In genomic region chr2:180507028-180507427, GRCh38 we compare ENCODE assay signal across 12 cellular contexts.
A peak's percentile ranks its signal among the peaks of the same experiment; 100 is the strongest.
DNase-seq lines count a peak whose midpoint lies in the region; ATAC-seq and TF ChIP-seq lines count a peak whose summit lies in the region.
"Had no signal": no experiment of that assay in that cellular context is flagged by ENCODE, and none has a peak within 500 bp of the region (broad histone marks: within the 10 kb centered on the region; RNA-seq: fewer than 3 reads in every experiment).

No MANE protein-coding gene starts in this region.

- no peak overlapping the region for H3K18ac ChIP-seq in mesenchymal stem cell (ENCODE audit: low read depth in 1 of 2, low read length in 2 of 2)

- DNase-seq in HCEC 1CT: peak; percentile 48
- no peak for DNase-seq in RWPE2 (ENCODE audit: low spot score)
- DNase-seq in epithelial cell of esophagus (ENCODE audit: low read depth): peak; percentile 87
- peak; percentile 36 for DNase-seq in mesenchymal stem cell
- DNase-seq in stimulated activated CD8-positive, alpha-beta memory T cell treated with anti-CD3 and anti-CD28 coated beads, Interleukin-4, amount 100 ng/mL, for 48 hours: no peak
- no peak for DNase-seq in activated T-cell treated with anti-CD3 and anti-CD28 coated beads, Interleukin-2, amount 50 U/mL, for 24 hours
- DNase-seq: ACHN; CD4-positive, CD25-positive, alpha-beta regulatory T cell; NCI-H146; NCI-H2227 treated with DMSO at 0.1 percent for 48 hours; NCI-H524 treated with DMSO at 0.1 percent for 48 hours had no signal

- H3K79me1 ChIP-seq in mesenchymal stem cell (replicated peaks; ENCODE audit: low read length, poor library complexity, severe bottlenecking): no peaks in the 10 kb centered on the region

- H3K4me3 ChIP-seq in RWPE2 (ENCODE audit: severe bottlenecking): no peak overlapping the region
- no peak overlapping the region for H3K4me3 ChIP-seq in epithelial cell of esophagus (ENCODE audit: low read length)
- H3K4me3 ChIP-seq in mesenchymal stem cell (ENCODE audit: insufficient read depth in 1 of 2, low read depth in 1 of 2, low read length in 2 of 2): no peak overlapping the region

- H3K9ac ChIP-seq in mesenchymal stem cell (ENCODE audit: low read length): no peak overlapping the region

- no peak overlapping the region for H2AK5ac ChIP-seq in mesenchymal stem cell (ENCODE audit: low read length, severe bottlenecking)

- TF ChIP-seq CTCF in RWPE2 (IDR thresholded peaks at IDR 0.05; ENCODE audit: poor library complexity, severe bottlenecking): no peak
- no peak for TF ChIP-seq CTCF in epithelial cell of esophagus (IDR thresholded peaks at IDR 0.05; ENCODE audit: insufficient read depth, low read depth, low read length, missing control alignments)

- no peak overlapping the region for H3K4me3 Mint-ChIP-seq in activated T-cell treated with anti-CD3 and anti-CD28 coated beads, Interleukin-2, amount 50 U/mL, for 24 hours
- H3K4me3 Mint-ChIP-seq in activated T-helper 17 cell treated with anti-CD3 and anti-CD28 coated beads, Interleukin-2, amount 50 U/mL, for 72 hours: no peak overlapping the region
- H3K4me3 Mint-ChIP-seq: CD4-positive, CD25-positive, alpha-beta regulatory T cell had no signal

- H3K27me3 Mint-ChIP-seq in activated T-cell treated with anti-CD3 and anti-CD28 coated beads, Interleukin-2, amount 50 U/mL, for 24 hours: peaks cover 6% of the 10 kb centered on the region
- H3K27me3 Mint-ChIP-seq in activated T-helper 17 cell treated with anti-CD3 and anti-CD28 coated beads, Interleukin-2, amount 50 U/mL, for 72 hours: peaks cover 7% of the 10 kb centered on the region
- H3K27me3 Mint-ChIP-seq: CD4-positive, CD25-positive, alpha-beta regulatory T cell had no signal

- H2BK15ac ChIP-seq in mesenchymal stem cell (ENCODE audit: low read depth, poor library complexity, severe bottlenecking): no peak overlapping the region

- no peak overlapping the region for H4K91ac ChIP-seq in mesenchymal stem cell (ENCODE audit: low read length)

- H3K27ac Mint-ChIP-seq in activated T-cell treated with anti-CD3 and anti-CD28 coated beads, Interleukin-2, amount 50 U/mL, for 24 hours: no peak overlapping the region
- no peak overlapping the region for H3K27ac Mint-ChIP-seq in activated T-helper 17 cell treated with anti-CD3 and anti-CD28 coated beads, Interleukin-2, amount 50 U/mL, for 72 hours
- H3K27ac Mint-ChIP-seq: CD4-positive, CD25-positive, alpha-beta regulatory T cell had no signal

- H3K4me1 ChIP-seq in RWPE2 (ENCODE audit: insufficient read depth, poor library complexity, severe bottlenecking) (peaks cover 2% of the 10 kb centered on the region), mesenchymal stem cell (ENCODE audit: control insufficient read depth, insufficient read depth, low read depth, low read length) (no peaks in the 10 kb centered on the region)

- H3K9me3 ChIP-seq in RWPE2 (ENCODE audit: severe bottlenecking) (no peaks in the 10 kb centered on the region), mesenchymal stem cell (ENCODE audit: control insufficient read depth, low read length) (no peaks in the 10 kb centered on the region)

- H3K23ac ChIP-seq in mesenchymal stem cell (ENCODE audit: low read length in 2 of 2): no peak overlapping the region

- H4K8ac ChIP-seq in mesenchymal stem cell (ENCODE audit: low read length): no peak overlapping the region

- H3K14ac ChIP-seq in mesenchymal stem cell (ENCODE audit: low read length in 2 of 2): no peak overlapping the region

- H3K4me2 ChIP-seq in mesenchymal stem cell (ENCODE audit: low read length, poor library complexity, severe bottlenecking): no peak overlapping the region

- no peak overlapping the region for H2AFZ ChIP-seq in mesenchymal stem cell (ENCODE audit: low read depth, low read length)

- peak; percentile 84 for ATAC-seq in RWPE2 (ENCODE audit: low read depth)
- no peak for ATAC-seq in activated T-helper 17 cell treated with anti-CD3 and anti-CD28 coated beads, Interleukin-2, amount 50 U/mL, for 72 hours (replicated peaks)

- no peak overlapping the region for H3K27ac ChIP-seq in RWPE2 (ENCODE audit: poor library complexity, severe bottlenecking)
- H3K27ac ChIP-seq in mesenchymal stem cell (ENCODE audit: low read length, poor library complexity, severe bottlenecking): no peak overlapping the region

- no peaks in the 10 kb centered on the region for H3K36me3 Mint-ChIP-seq in activated T-cell treated with anti-CD3 and anti-CD28 coated beads, Interleukin-2, amount 50 U/mL, for 24 hours (ENCODE audit: low read depth)
- no peaks in the 10 kb centered on the region for H3K36me3 Mint-ChIP-seq in activated T-helper 17 cell treated with anti-CD3 and anti-CD28 coated beads, Interleukin-2, amount 50 U/mL, for 72 hours (ENCODE audit: low read depth)
- H3K36me3 Mint-ChIP-seq: CD4-positive, CD25-positive, alpha-beta regulatory T cell had no signal

- H3K36me3 ChIP-seq in RWPE2 (ENCODE audit: low read depth) (no peaks in the 10 kb centered on the region), mesenchymal stem cell (ENCODE audit: control insufficient read depth in 1 of 2, insufficient read depth in 2 of 2, low read depth in 1 of 2, low read length in 2 of 2) (no peaks in the 10 kb centered on the region)

- no peak overlapping the region for H2BK120ac ChIP-seq in mesenchymal stem cell (ENCODE audit: low read depth, low read length)

- H2BK5ac ChIP-seq in mesenchymal stem cell (ENCODE audit: low read depth, low read length, poor library complexity, severe bottlenecking): no peak overlapping the region

- H2BK12ac ChIP-seq in mesenchymal stem cell (ENCODE audit: low read length in 2 of 2): no peak overlapping the region

- no peaks in the 10 kb centered on the region for H3K4me1 Mint-ChIP-seq in activated T-cell treated with anti-CD3 and anti-CD28 coated beads, Interleukin-2, amount 50 U/mL, for 24 hours (ENCODE audit: low read depth)
- no peaks in the 10 kb centered on the region for H3K4me1 Mint-ChIP-seq in activated T-helper 17 cell treated with anti-CD3 and anti-CD28 coated beads, Interleukin-2, amount 50 U/mL, for 72 hours
- H3K4me1 Mint-ChIP-seq: CD4-positive, CD25-positive, alpha-beta regulatory T cell had no signal

- no CpG with 5 or more reads among the region's 2 CpGs for WGBS in mesenchymal stem cell

- H3K27me3 ChIP-seq in RWPE2 (ENCODE audit: insufficient read depth, poor library complexity, severe bottlenecking) (no peaks in the 10 kb centered on the region), mesenchymal stem cell (ENCODE audit: control insufficient read depth in 1 of 2, insufficient read depth in 1 of 2, low read length in 2 of 2) (no peaks in the 10 kb centered on the region)

- no peaks in the 10 kb centered on the region for H3K9me3 Mint-ChIP-seq in activated T-cell treated with anti-CD3 and anti-CD28 coated beads, Interleukin-2, amount 50 U/mL, for 24 hours
- H3K9me3 Mint-ChIP-seq in activated T-helper 17 cell treated with anti-CD3 and anti-CD28 coated beads, Interleukin-2, amount 50 U/mL, for 72 hours: no peaks in the 10 kb centered on the region

- no peak overlapping the region for H3K4ac ChIP-seq in mesenchymal stem cell (ENCODE audit: low read depth in 1 of 2, low read length in 2 of 2)

Comparison
In these comparisons a context has a peak if more than half of its experiments do, and no peak if none do; other contexts are left out.
1. DNase-seq: peak in HCEC 1CT (single experiment), epithelial cell of esophagus (single experiment) and mesenchymal stem cell (single experiment); none in RWPE2 (single experiment), stimulated activated CD8-positive, alpha-beta memory T cell treated with anti-CD3 and anti-CD28 coated beads, Interleukin-4, amount 100 ng/mL, for 48 hours (single experiment) and activated T-cell treated with anti-CD3 and anti-CD28 coated beads, Interleukin-2, amount 50 U/mL, for 24 hours (single experiment).